In genomic region chr1:67646145-67647035, GRCh38 we compare ENCODE assay signal across 8 cellular contexts. TPM values are rescaled to one million over a fixed set of nuclear protein-coding genes. Genes with fewer than 3 reads are reported as not detected.
DNase-seq lines count a peak whose midpoint lies in the region; ATAC-seq and TF ChIP-seq lines count a peak whose summit lies in the region.

No MANE protein-coding gene starts in this region.

- H3K4me3 ChIP-seq in body of pancreas, result no peak overlapping the region
- H3K4me3 ChIP-seq in naive thymus-derived CD4-positive, alpha-beta T cell (ENCODE audit: low read length), result no peak overlapping the region
- H3K4me3 ChIP-seq in Peyer's patch, result no peak overlapping the region

- H3K9me3 ChIP-seq in body of pancreas (no peaks in the 10 kb centered on the region), Peyer's patch (no peaks in the 10 kb centered on the region)
- no peaks in the 10 kb centered on the region for H3K9me3 ChIP-seq in naive thymus-derived CD4-positive, alpha-beta T cell (ENCODE audit: control insufficient read depth in 2 of 3, low read length in 3 of 3)

- H3K27me3 ChIP-seq in body of pancreas (no peaks in the 10 kb centered on the region), Peyer's patch (no peaks in the 10 kb centered on the region)
- no peaks in the 10 kb centered on the region for H3K27me3 ChIP-seq in naive thymus-derived CD4-positive, alpha-beta T cell (ENCODE audit: control insufficient read depth in 2 of 2, insufficient read depth in 2 of 2, low read length in 2 of 2)

- peaks cover 28% of the 10 kb centered on the region for H3K4me1 ChIP-seq in body of pancreas
- no peaks in the 10 kb centered on the region for H3K4me1 ChIP-seq in naive thymus-derived CD4-positive, alpha-beta T cell (ENCODE audit: control insufficient read depth in 2 of 2, insufficient read depth in 2 of 2, low read length in 2 of 2)
- peaks cover 0 to 35% (median 3%) of the 10 kb centered on the region in 4 donors for H3K4me1 ChIP-seq in Peyer's patch

- WGBS in body of pancreas, 2 donors, result 44 to 52% methylated on average over 3 of the region's 3 CpGs

- DNase-seq in DMS153 treated with DMSO at 0.1 percent for 48 hours (lab: John Stamatoyannopoulos, UW; ENCODE audit: unreplicated experiment), result peak; percentile 10
- peak; percentile 77 to 82 for DNase-seq in NCI-H2081 (lab: John Stamatoyannopoulos, UW)
- peak; percentile 41 to 71 (median 50) for DNase-seq in body of pancreas
- DNase-seq in naive thymus-derived CD4-positive, alpha-beta T cell, result no peak
- DNase-seq in GDM1 (lab: John Stamatoyannopoulos, UW), result no peak
- DNase-seq in Peyer's patch, result no peak
- DNase-seq in chondrocyte (ENCODE audit: low spot score), result no peak

- no peaks in the 10 kb centered on the region for H3K4me1 Mint-ChIP-seq in naive thymus-derived CD4-positive, alpha-beta T cell
- H3K4me1 Mint-ChIP-seq in chondrocyte (ENCODE audit: low read depth), result no peaks in the 10 kb centered on the region

- H3K27ac ChIP-seq in body of pancreas (peak overlapping the region; percentile 43 to 79 (median 60)), Peyer's patch (peak overlapping the region in 2 of 4 donors; percentile 51 to 60)
- no peak overlapping the region for H3K27ac ChIP-seq in naive thymus-derived CD4-positive, alpha-beta T cell (ENCODE audit: low read depth, low read length)

- CTCF ChIA-PET in naive thymus-derived CD4-positive, alpha-beta T cell (lab: Charles Lee), result no interaction called here

- peaks cover 0 to 1% (median 0%) of the 10 kb centered on the region in 5 donors for H3K27me3 Mint-ChIP-seq in naive thymus-derived CD4-positive, alpha-beta T cell
- no peaks in the 10 kb centered on the region for H3K27me3 Mint-ChIP-seq in chondrocyte (ENCODE audit: low read depth)

- H3K9me3 Mint-ChIP-seq in naive thymus-derived CD4-positive, alpha-beta T cell, result no peaks in the 10 kb centered on the region
- no peaks in the 10 kb centered on the region for H3K9me3 Mint-ChIP-seq in chondrocyte (ENCODE audit: low read depth)

- TF ChIP-seq POLR2A in body of pancreas (IDR thresholded peaks at IDR 0.05) (no peak), Peyer's patch (IDR thresholded peaks at IDR 0.05) (no peak)

- no peak overlapping the region for H3K4me3 Mint-ChIP-seq in naive thymus-derived CD4-positive, alpha-beta T cell
- no peak overlapping the region for H3K4me3 Mint-ChIP-seq in chondrocyte (ENCODE audit: unreplicated experiment)

- H3K27ac Mint-ChIP-seq in naive thymus-derived CD4-positive, alpha-beta T cell, result no peak overlapping the region
- H3K27ac Mint-ChIP-seq in chondrocyte (ENCODE audit: unreplicated experiment), result no peak overlapping the region

- ATAC-seq in body of pancreas (peak; percentile 57), GM18520 (IDR thresholded peaks at IDR 0.05; ENCODE audit: unreplicated experiment) (no peak)
- ATAC-seq in naive thymus-derived CD4-positive, alpha-beta T cell, result peak; percentile 50

- POLR2A ChIA-PET in naive thymus-derived CD4-positive, alpha-beta T cell (lab: Charles Lee), result no interaction called here

- H3K36me3 ChIP-seq in body of pancreas (replicated peaks in 1 of 2; ENCODE audit: insufficient read depth in 1 of 2, low read depth in 2 of 2) (no peaks in the 10 kb centered on the region), Peyer's patch (no peaks in the 10 kb centered on the region)
- H3K36me3 ChIP-seq in naive thymus-derived CD4-positive, alpha-beta T cell (ENCODE audit: control insufficient read depth in 2 of 3, insufficient read depth in 3 of 3, low read length in 3 of 3), result no peaks in the 10 kb centered on the region

- H3K36me3 Mint-ChIP-seq in naive thymus-derived CD4-positive, alpha-beta T cell, result no peaks in the 10 kb centered on the region
- H3K36me3 Mint-ChIP-seq in chondrocyte (ENCODE audit: low read depth), result no peaks in the 10 kb centered on the region

- TF ChIP-seq CTCF in body of pancreas (IDR thresholded peaks at IDR 0.05) (no peak), Peyer's patch (IDR thresholded peaks at IDR 0.05) (no peak), chondrocyte (IDR thresholded peaks at IDR 0.05) (no peak)

- intact Hi-C loops in body of pancreas (cut with DNase I), result no loop called here
- intact Hi-C loops in naive thymus-derived CD4-positive, alpha-beta T cell (cut with micrococcal nuclease), result no loop called here

RNA-seq across cellular contexts. Expression of gene GADD45A, which starts 38.6 kb away (rescaled TPM):
- total RNA-seq in body of pancreas (10 to 100 TPM; 18.5 to 28.3 TPM), Peyer's patch (10 to 100 TPM; 22.3 to 73.7 (median 55.1) TPM), chondrocyte (49.1 to 92.3 TPM (median 89.4 TPM) in 3 replicates)
- 10 to 100 TPM; 15.0 to 70.4 (median 24.2) TPM for total RNA-seq in naive thymus-derived CD4-positive, alpha-beta T cell
- 1 to 10 TPM; 7.0 to 8.3 TPM for polyA plus RNA-seq in naive thymus-derived CD4-positive, alpha-beta T cell

Comparison
In these comparisons a context has a peak if more than half of its experiments do, and no peak if none do; other contexts are left out.
1. DNase-seq: peak in DMS153 treated with DMSO at 0.1 percent for 48 hours (single experiment), NCI-H2081 (2 of 2) and body of pancreas (4 of 4); none in naive thymus-derived CD4-positive, alpha-beta T cell (0 of 9), GDM1 (single experiment), Peyer's patch (0 of 3) and chondrocyte (single experiment).